ENCODE assay signal across 1 cellular context in genomic region chr3:44055951-44056350, GRCh38.
TF ChIP-seq lines count a peak whose summit lies in the region.

No MANE protein-coding gene starts in this region.

TF ChIP-seq in IMR-90, 13 proteins besides CTCF, POLR2A, EP300 and RAD21 (continued from another document):
- TF ChIP-seq CHD1 (IDR thresholded peaks at IDR 0.05; ENCODE audit: low read depth, low read length) = no peak
